Comparison of ENCODE assay signal across 1 cellular context in the genomic region with DNA sequence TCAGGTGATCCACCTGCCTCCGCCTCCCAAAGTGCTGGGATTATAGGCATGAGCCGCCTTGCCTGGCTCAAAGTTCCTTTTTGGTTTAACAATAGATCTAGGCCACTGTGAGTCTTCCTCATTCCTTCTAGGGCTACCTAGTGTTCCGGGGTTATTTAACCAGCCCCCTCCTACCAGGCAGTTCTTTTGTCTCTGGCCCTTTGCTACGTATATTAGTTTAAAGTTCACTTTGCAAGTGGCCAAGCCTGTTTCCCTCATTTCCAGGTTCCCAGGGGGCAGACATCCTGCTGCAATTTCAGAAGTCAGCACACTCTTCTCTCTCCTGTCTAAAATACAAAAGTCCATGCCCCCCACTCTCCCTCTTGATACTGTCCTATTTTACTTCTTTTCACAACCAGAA.
TF ChIP-seq lines count a peak whose summit lies in the region.
"Not testable (repeated sequence)": the region's sequence is repeated elsewhere in the genome, so short reads cannot be mapped to it uniquely, and the experiment has no call there.

No MANE protein-coding gene starts in this region.

TF ChIP-seq in HepG2, 621 proteins besides CTCF, POLR2A, EP300 and RAD21:
- peak; percentile 56 for TF ChIP-seq SOX5 (CRISPR knock-in tag; IDR thresholded peaks at IDR 0.05; ENCODE audit: borderline replicate concordance)
- TF ChIP-seq SOX13 (IDR thresholded peaks at IDR 0.05), result not testable (repeated sequence)
- peak in 1 of 2 experiments; percentile 69; a peak in 2 of 4 replicates for TF ChIP-seq SOX13 (CRISPR knock-in tag; conservative IDR thresholded peaks at IDR 0.05 in 1 of 2, IDR thresholded peaks at IDR 0.05 in 1 of 2)
- 0 out of 2 replicates have a peak, but pooled peaks have one; percentile 8 for TF ChIP-seq HNF4A (CRISPR knock-in tag; IDR thresholded peaks at IDR 0.05)
- TF ChIP-seq, protein P1, sequence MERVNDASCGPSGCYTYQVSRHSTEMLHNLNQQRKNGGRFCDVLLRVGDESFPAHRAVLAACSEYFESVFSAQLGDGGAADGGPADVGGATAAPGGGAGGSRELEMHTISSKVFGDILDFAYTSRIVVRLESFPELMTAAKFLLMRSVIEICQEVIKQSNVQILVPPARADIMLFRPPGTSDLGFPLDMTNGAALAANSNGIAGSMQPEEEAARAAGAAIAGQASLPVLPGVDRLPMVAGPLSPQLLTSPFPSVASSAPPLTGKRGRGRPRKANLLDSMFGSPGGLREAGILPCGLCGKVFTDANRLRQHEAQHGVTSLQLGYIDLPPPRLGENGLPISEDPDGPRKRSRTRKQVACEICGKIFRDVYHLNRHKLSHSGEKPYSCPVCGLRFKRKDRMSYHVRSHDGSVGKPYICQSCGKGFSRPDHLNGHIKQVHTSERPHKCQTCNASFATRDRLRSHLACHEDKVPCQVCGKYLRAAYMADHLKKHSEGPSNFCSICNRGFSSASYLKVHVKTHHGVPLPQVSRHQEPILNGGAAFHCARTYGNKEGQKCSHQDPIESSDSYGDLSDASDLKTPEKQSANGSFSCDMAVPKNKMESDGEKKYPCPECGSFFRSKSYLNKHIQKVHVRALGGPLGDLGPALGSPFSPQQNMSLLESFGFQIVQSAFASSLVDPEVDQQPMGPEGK (CRISPR knock-in tag; IDR thresholded peaks at IDR 0.05), result 0 out of 2 replicates have a peak, but pooled peaks have one; percentile 26
